Comparison of ENCODE assay signal across 1 cellular context in the genomic region with DNA sequence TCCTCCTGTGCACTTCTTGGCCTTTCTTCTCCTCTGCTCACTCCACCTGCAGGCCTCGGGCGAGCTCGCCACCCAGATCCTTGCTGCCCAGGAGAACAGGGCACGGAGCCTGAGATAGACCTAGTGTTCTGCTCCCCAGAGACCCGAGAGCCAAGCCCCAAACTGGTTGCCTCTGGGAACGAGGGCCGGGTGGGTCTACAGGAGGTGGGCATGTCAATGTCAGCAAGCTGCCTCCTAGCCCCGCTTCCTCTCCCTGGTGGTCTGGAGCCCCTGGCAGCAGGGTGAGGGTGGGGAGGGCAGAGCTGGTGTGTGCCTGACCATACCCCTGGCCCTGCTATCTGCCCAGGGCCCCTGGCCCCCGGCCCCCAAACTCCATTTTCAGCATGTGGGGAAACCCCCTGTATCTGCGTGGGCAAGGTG.
TF ChIP-seq lines count a peak whose summit lies in the region.

No MANE protein-coding gene starts in this region.

TF ChIP-seq in IMR-90, 13 proteins besides CTCF, POLR2A, EP300 and RAD21 (continued from another document):
- TF ChIP-seq, protein P1, sequence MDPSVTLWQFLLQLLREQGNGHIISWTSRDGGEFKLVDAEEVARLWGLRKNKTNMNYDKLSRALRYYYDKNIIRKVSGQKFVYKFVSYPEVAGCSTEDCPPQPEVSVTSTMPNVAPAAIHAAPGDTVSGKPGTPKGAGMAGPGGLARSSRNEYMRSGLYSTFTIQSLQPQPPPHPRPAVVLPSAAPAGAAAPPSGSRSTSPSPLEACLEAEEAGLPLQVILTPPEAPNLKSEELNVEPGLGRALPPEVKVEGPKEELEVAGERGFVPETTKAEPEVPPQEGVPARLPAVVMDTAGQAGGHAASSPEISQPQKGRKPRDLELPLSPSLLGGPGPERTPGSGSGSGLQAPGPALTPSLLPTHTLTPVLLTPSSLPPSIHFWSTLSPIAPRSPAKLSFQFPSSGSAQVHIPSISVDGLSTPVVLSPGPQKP (IDR thresholded peaks at IDR 0.05; ENCODE audit: borderline replicate concordance, low read depth, low read length) = no peak
TF ChIP-seq in IMR-90: peak in this region for 0.
